ENCODE assay signal across 14 cellular contexts in genomic region chr19:21856751-21857150, GRCh38. TPM values are rescaled to one million over a fixed set of nuclear protein-coding genes. Genes with fewer than 3 reads are reported as not detected.
DNase-seq lines count a peak whose midpoint lies in the region; ATAC-seq, FAIRE-seq and TF ChIP-seq lines count a peak whose summit lies in the region.
"Had no signal": no experiment of that assay in that cellular context is flagged by ENCODE, and none has a peak within 500 bp of the region (broad histone marks: within the 10 kb centered on the region; RNA-seq: fewer than 3 reads in every experiment).

No MANE protein-coding gene starts in this region.

- no peaks in the 10 kb centered on the region for H3K27me3 ChIP-seq in HUES48 (ENCODE audit: control insufficient read depth, insufficient read depth, low read length)
- no peaks in the 10 kb centered on the region for H3K27me3 ChIP-seq in H1 (replicated peaks in 1 of 4; ENCODE audit: control insufficient read depth in 3 of 4, extremely low read depth in 1 of 4, insufficient read depth in 3 of 4, low read length in 3 of 4)
- H3K27me3 ChIP-seq in iPS-20b (ENCODE audit: insufficient read depth, low read length), result peaks cover 15% of the 10 kb centered on the region; the same call in 1 of the 2 replicates
- H3K27me3 ChIP-seq in thyroid gland, result no peaks in the 10 kb centered on the region
- H3K27me3 ChIP-seq in mammary epithelial cell (ENCODE audit: insufficient read depth, low read length), result no peaks in the 10 kb centered on the region
- H3K27me3 ChIP-seq: BLaER1 treated with 17β-estradiol and CSF1 and Interleukin-3, amounts not matched to agents 10 nM and 100 nM had no signal

- dilution Hi-C loops in mammary epithelial cell (cut with HindIII; ENCODE audit: low sequenced_read_pairs), result no loop called here

- POLR2A ChIA-PET in H1 (lab: Charles Lee; ENCODE audit: partially characterized antibody), result interaction anchor here (0.8 to 2.6 kb wide), 3 partner anchors 10 to 103 kb away, joined by 3 to 13 read pairs (median 4); no protein-coding TSS in a partner anchor

- no peaks in the 10 kb centered on the region for H3K79me1 ChIP-seq in H1 (ENCODE audit: low read depth, low read length)

- in situ Hi-C loops in mammary epithelial cell (cut with MboI; ENCODE audit: low sequenced_read_pairs in 2 of 2), result no loop called here

- H4K20me1 ChIP-seq in H1 (replicated peaks in 1 of 2; ENCODE audit: control insufficient read depth in 1 of 2, insufficient read depth in 2 of 2, low read length in 2 of 2) (no peaks in the 10 kb centered on the region), mammary epithelial cell (ENCODE audit: insufficient read depth, low read length) (no peaks in the 10 kb centered on the region)
- H4K20me1 ChIP-seq: BLaER1 treated with 17β-estradiol and CSF1 and Interleukin-3, amounts not matched to agents 10 nM and 100 nM had no signal

- no peak overlapping the region for H2AK5ac ChIP-seq in H1 (ENCODE audit: low read depth, low read length)

- no TSS peak for BruUV-seq in mammary epithelial cell (replicated peaks; lab: Mats Ljungman, UMichigan)

- H3K4me1 ChIP-seq in HUES48 (ENCODE audit: control insufficient read depth, insufficient read depth, low read length), result peaks cover 7% of the 10 kb centered on the region
- peaks cover 0 to 3% (median 0%) of the 10 kb centered on the region in 4 experiments; a peak in 1 of 7 replicates for H3K4me1 ChIP-seq in H1 (replicated peaks in 1 of 4; ENCODE audit: control insufficient read depth in 3 of 4, insufficient read depth in 4 of 4, low read length in 3 of 4)
- H3K4me1 ChIP-seq in iPS-20b (ENCODE audit: insufficient read depth, low read length), result peaks cover 5% of the 10 kb centered on the region; the same call in 1 of the 2 replicates
- H3K4me1 ChIP-seq in thyroid gland, result peaks cover 6 to 12% of the 10 kb centered on the region in 2 donors
- H3K4me1 ChIP-seq in mammary epithelial cell (ENCODE audit: insufficient read depth, low read length), result no peaks in the 10 kb centered on the region
- H3K4me1 ChIP-seq: HAP-1 had no signal

- no peak overlapping the region for H4K5ac ChIP-seq in H1 (ENCODE audit: insufficient read length, low read depth, low read length)

- no peak for TF ChIP-seq RAD21 in H1 (IDR thresholded peaks at IDR 0.05 in 1 of 2, conservative IDR thresholded peaks at IDR 0.05 in 1 of 2; ENCODE audit: low read depth in 2 of 2, low read length in 2 of 2)

- TF ChIP-seq EP300 in H1 (IDR thresholded peaks at IDR 0.05; ENCODE audit: borderline replicate concordance in 1 of 2, low read depth in 2 of 2, low read length in 2 of 2), result no peak

- intact Hi-C loops in thyroid gland (cut with DNase I), result loop anchor here (10.0 kb wide), 1 partner anchor 92 kb away; the partner anchor contains the start of gene ZNF100
- intact Hi-C loops in mammary epithelial cell (cut with micrococcal nuclease), result no loop called here

- CTCF ChIA-PET in H1 (lab: Charles Lee; ENCODE audit: partially characterized antibody), result interaction anchor here (1.2 kb wide), 1 partner anchor 57 kb away, joined by 3 read pairs; no protein-coding TSS in a partner anchor
- CTCF ChIA-PET in mammary epithelial cell (lab: Charles Lee; ENCODE audit: low non-redundant PET), result no interaction called here

- H3K14ac ChIP-seq in H1 (ENCODE audit: insufficient read length), result no peak overlapping the region

- H2BK12ac ChIP-seq in H1 (ENCODE audit: low read depth, low read length), result no peak overlapping the region

- no peak overlapping the region for H2BK20ac ChIP-seq in H1 (ENCODE audit: low read length)

- H3K56ac ChIP-seq in H1 (replicated peaks; ENCODE audit: insufficient read length, low read depth, low read length), result no peak overlapping the region

- TF ChIP-seq CTCF in H1 (IDR thresholded peaks at IDR 0.05; ENCODE audit: control extremely low read depth in 1 of 3, insufficient read depth in 1 of 3, low read depth in 1 of 3, low read length in 3 of 3), result no peak
- TF ChIP-seq CTCF in thyroid gland (IDR thresholded peaks at IDR 0.05), result no peak
- no peak for TF ChIP-seq CTCF in mammary epithelial cell (conservative IDR thresholded peaks at IDR 0.05 in 1 of 2, IDR thresholded peaks at IDR 0.05 in 1 of 2; ENCODE audit: extremely low read depth in 1 of 2, insufficient read depth in 1 of 2, low read depth in 1 of 2, low read length in 2 of 2)

- H3K23ac ChIP-seq in H1 (ENCODE audit: insufficient read length), result no peak overlapping the region

- H2BK120ac ChIP-seq in H1 (replicated peaks; ENCODE audit: low read depth, low read length), result no peak overlapping the region

- 38% methylated on average over 4 of the region's 4 CpGs; no CpG with 5 or more reads in 1 of the 2 experiments for WGBS in H1 (ENCODE audit: extremely low coverage in 1 of 2, insufficient coverage in 1 of 2, insufficient read length in 1 of 2, insufficient replicate concordance in 2 of 2, low coverage in 1 of 2, low lambda C conversion rate in 2 of 2, missing lambda C conversion rate in 1 of 2), 2 experiments
- 12 to 15% methylated on average over 4 of the region's 4 CpGs for WGBS in thyroid gland, 2 donors
- WGBS in mammary epithelial cell (ENCODE audit: low coverage, missing lambda C conversion rate), result 45% methylated on average over 4 of the region's 4 CpGs

- no peak overlapping the region for H3K4ac ChIP-seq in H1 (replicated peaks; ENCODE audit: insufficient read length, low read depth, low read length)

- H3K79me2 ChIP-seq in H1 (ENCODE audit: control insufficient read depth in 1 of 2, insufficient read depth in 2 of 2, low read length in 2 of 2) (no peaks in the 10 kb centered on the region), mammary epithelial cell (ENCODE audit: insufficient read depth, low read length) (no peaks in the 10 kb centered on the region)

- no peak overlapping the region for H2BK15ac ChIP-seq in H1 (ENCODE audit: low read length)

- H3K18ac ChIP-seq in H1 (ENCODE audit: extremely low read depth, low read length), result no peak overlapping the region

- H3K9me3 ChIP-seq in HUES48 (ENCODE audit: control insufficient read depth, insufficient read depth, low read length), result peaks cover 27% of the 10 kb centered on the region
- H3K9me3 ChIP-seq in H1 (ENCODE audit: insufficient read depth in 2 of 2, low read depth in 1 of 2, low read length in 1 of 2), result peaks cover 4 to 22% of the 10 kb centered on the region in 2 experiments; a peak in 2 of 4 replicates
- peaks cover 4% of the 10 kb centered on the region for H3K9me3 ChIP-seq in iPS-20b (ENCODE audit: insufficient read depth, low read depth, low read length)
- no peaks in the 10 kb centered on the region for H3K9me3 ChIP-seq in thyroid gland
- peaks cover 16% of the 10 kb centered on the region for H3K9me3 ChIP-seq in mammary epithelial cell (replicated peaks; ENCODE audit: insufficient read depth, low read length)
- H3K9me3 ChIP-seq: HAP-1 had no signal

- TF ChIP-seq POLR2A in H1 (IDR thresholded peaks at IDR 0.05; ENCODE audit: control extremely low read depth in 1 of 2, low read depth in 2 of 2, low read length in 2 of 2) (no peak), thyroid gland (IDR thresholded peaks at IDR 0.05) (no peak)

- no peak for FAIRE-seq in H1 (lab: Jason Lieb, UNC)
- FAIRE-seq: HTR-8/SVneo had no signal

- H2AFZ ChIP-seq in H1 (ENCODE audit: low read length) (no peak overlapping the region), mammary epithelial cell (ENCODE audit: low read depth, low read length) (no peak overlapping the region)

- H3K9ac ChIP-seq in HUES48 (ENCODE audit: low read depth, low read length) (no peak overlapping the region), H1 (replicated peaks in 1 of 4; ENCODE audit: extremely low read depth in 1 of 4, low read depth in 3 of 4, low read length in 3 of 4) (no peak overlapping the region), iPS-20b (ENCODE audit: low read depth, low read length) (no peak overlapping the region), mammary epithelial cell (ENCODE audit: insufficient read depth, low read length) (no peak overlapping the region)
- H3K9ac ChIP-seq: BLaER1 treated with 17β-estradiol and CSF1 and Interleukin-3, amounts not matched to agents 10 nM and 100 nM had no signal

- H4K8ac ChIP-seq in H1 (ENCODE audit: extremely low read depth, insufficient read depth, low read length), result no peak overlapping the region

- H3K23me2 ChIP-seq in H1 (ENCODE audit: low read depth, low read length), result no peaks in the 10 kb centered on the region

- H2BK5ac ChIP-seq in H1 (ENCODE audit: low read depth, low read length), result no peak overlapping the region

- H3K4me2 ChIP-seq in H1 (ENCODE audit: insufficient read depth in 1 of 2, low read depth in 2 of 2, low read length in 2 of 2) (peak overlapping the region; percentile 21 to 39; a peak in 1 of 4 replicates), mammary epithelial cell (ENCODE audit: insufficient read depth, low read depth, low read length) (no peak overlapping the region)

- no peak for DNase-seq in H1 (ENCODE audit: low read depth in 1 of 2, low spot score in 2 of 2)
- DNase-seq in thyroid gland, result peak; percentile 74 to 81
- DNase-seq in stimulated activated CD4-positive, alpha-beta T cell treated with anti-CD3 and anti-CD28 coated beads, Interleukin-2, amount 100 ng/mL, for 48 hours, result no peak
- no peak for DNase-seq in mammary epithelial cell
- DNase-seq: Calu3; CD8-positive, alpha-beta T cell; DMS79 treated with DMSO at 0.1 percent for 48 hours; GF-D8 had no signal

- no peak overlapping the region for H4K91ac ChIP-seq in H1 (replicated peaks; ENCODE audit: insufficient read length, low read length)

- no peaks in the 10 kb centered on the region for H3K36me3 ChIP-seq in HUES48 (ENCODE audit: control insufficient read depth, insufficient read depth, low read length)
- no peaks in the 10 kb centered on the region for H3K36me3 ChIP-seq in H1 (ENCODE audit: control insufficient read depth in 2 of 4, insufficient read depth in 4 of 4, low read length in 3 of 4)
- no peaks in the 10 kb centered on the region for H3K36me3 ChIP-seq in iPS-20b (ENCODE audit: insufficient read depth, low read depth, low read length)
- H3K36me3 ChIP-seq in thyroid gland, result no peaks in the 10 kb centered on the region
- no peaks in the 10 kb centered on the region for H3K36me3 ChIP-seq in mammary epithelial cell (ENCODE audit: insufficient read depth, low read length)
- H3K36me3 ChIP-seq: BLaER1 treated with 17β-estradiol and CSF1 and Interleukin-3, amounts not matched to agents 10 nM and 100 nM; HAP-1 had no signal

- H3K4me3 ChIP-seq in HUES48 (ENCODE audit: low read depth, low read length) (peak overlapping the region; percentile 18; the same call in 1 of the 2 replicates), H1 (ENCODE audit: extremely low read depth in 1 of 4, insufficient read depth in 2 of 4, low read depth in 3 of 4, low read length in 4 of 4) (no peak overlapping the region), iPS-20b (ENCODE audit: low read length) (peak overlapping the region; percentile 49), thyroid gland (replicated peaks in 1 of 3) (no peak overlapping the region), mammary epithelial cell (replicated peaks in 1 of 3; ENCODE audit: insufficient read depth in 1 of 3, low read depth in 2 of 3, low read length in 3 of 3) (no peak overlapping the region)
- H3K4me3 ChIP-seq: BLaER1 treated with 17β-estradiol and CSF1 and Interleukin-3, amounts not matched to agents 10 nM and 100 nM; HAP-1 had no signal

- no peak for ATAC-seq in HG03159 (IDR thresholded peaks at IDR 0.05; ENCODE audit: unreplicated experiment)
- ATAC-seq: CD8-positive, alpha-beta T cell had no signal

- H3K27ac ChIP-seq in HUES48 (ENCODE audit: low read depth, low read length) (no peak overlapping the region), H1 (ENCODE audit: low read depth, low read length) (no peak overlapping the region), iPS-20b (ENCODE audit: low read length) (no peak overlapping the region), thyroid gland (peak overlapping the region in 1 of 3 donors; percentile 20), mammary epithelial cell (ENCODE audit: insufficient read depth, low read depth, low read length) (no peak overlapping the region)
- H3K27ac ChIP-seq: BLaER1 treated with 17β-estradiol and CSF1 and Interleukin-3, amounts not matched to agents 10 nM and 100 nM had no signal

RNA-seq across cellular contexts. Expression of gene ZNF43, which starts 20.8 kb away (rescaled TPM):
- 50.0 and 53.1 TPM in 2 replicates for total RNA-seq in H1 (2021; fragmentation: NEBNext Ultra II Directional; extraction: Animal tissue kit (Norgen Biotek cat#: 25700))
- polyA plus RNA-seq in H1 (2011; rRNA removed) (15.5 and 24.7 TPM in 2 replicates), mammary epithelial cell (1.4 TPM)
- 19.6 TPM for polyA plus RNA-seq in H1 (2011; cell fraction: cytosol; rRNA removed)
- 50.6 TPM for polyA plus RNA-seq in H1 (2011; cell fraction: nucleus; rRNA removed)
- polyA plus RNA-seq in H1 (2012, experiment 1 of 2), result 14.8 to 24.0 TPM (median 17.6 TPM) in 4 replicates
- 2.5 TPM for polyA plus RNA-seq in H1 (2012, experiment 2 of 2)
- polyA plus RNA-seq in H1 (2013, experiment 1 of 2), result 32.0 TPM
- polyA plus RNA-seq in H1 (2013, experiment 2 of 2), result 26.7 TPM
- 182 and 220 TPM in 2 replicates for polyA minus RNA-seq in H1 (2011; rRNA and poly(A)+ RNA removed)
- 76.6 TPM for polyA minus RNA-seq in H1 (2011; cell fraction: cytosol; rRNA and poly(A)+ RNA removed)
- 227 TPM for polyA minus RNA-seq in H1 (2011; cell fraction: nucleus; rRNA and poly(A)+ RNA removed)
- total RNA-seq in thyroid gland (10 to 100 TPM; 20.9 to 35.3 (median 25.8) TPM), mammary epithelial cell (10 to 100 TPM; 10.1 to 10.8 TPM)
- 2.0 TPM for polyA minus RNA-seq in mammary epithelial cell

Comparison
In these comparisons a context has a peak if more than half of its experiments do, and no peak if none do; other contexts are left out.
1. H3K4me3 ChIP-seq: peak in HUES48 (single experiment) and iPS-20b (single experiment); none in H1 (0 of 4), thyroid gland (0 of 3) and mammary epithelial cell (0 of 3).
2. DNase-seq: peak in thyroid gland (2 of 2); none in H1 (0 of 2), stimulated activated CD4-positive, alpha-beta T cell treated with anti-CD3 and anti-CD28 coated beads, Interleukin-2, amount 100 ng/mL, for 48 hours (0 of 2) and mammary epithelial cell (single experiment).